Comparison of ENCODE assay signal across 2 cellular contexts in the genomic region with DNA sequence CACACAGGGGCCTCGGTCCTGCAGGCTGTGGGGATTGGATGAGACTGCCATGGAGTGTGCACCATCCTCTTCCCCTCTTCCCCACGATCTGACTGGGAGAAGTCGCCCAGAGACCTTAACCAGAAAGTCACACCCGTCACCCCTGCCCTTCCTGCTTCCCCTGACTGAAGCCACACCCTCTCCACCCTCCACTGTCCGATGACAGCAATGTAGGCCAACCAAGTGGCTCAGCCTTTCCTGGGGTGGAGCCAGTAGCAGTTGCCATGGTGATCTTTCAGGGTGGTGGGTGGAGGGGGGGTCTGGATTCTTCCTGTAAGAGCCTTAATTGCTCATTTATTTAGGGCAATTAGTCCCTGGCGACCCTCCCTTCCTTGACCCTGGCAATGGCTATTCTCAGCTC.
TF ChIP-seq lines count a peak whose summit lies in the region.

No MANE protein-coding gene starts in this region.

TF ChIP-seq in GM23338, 12 proteins besides CTCF, POLR2A, EP300 and RAD21:
- TF ChIP-seq POLR2AphosphoS5 (IDR thresholded peaks at IDR 0.05; ENCODE audit: low read depth) (no peak), CREB1 (CRISPR knock-in tag; IDR thresholded peaks at IDR 0.05; ENCODE audit: low read depth) (no peak), ZNF114 (CRISPR knock-in tag; IDR thresholded peaks at IDR 0.05) (no peak), ZNF331 (CRISPR knock-in tag; IDR thresholded peaks at IDR 0.05; ENCODE audit: low read depth) (no peak), ETS1 (IDR thresholded peaks at IDR 0.05) (no peak)
- TF ChIP-seq, protein P1, sequence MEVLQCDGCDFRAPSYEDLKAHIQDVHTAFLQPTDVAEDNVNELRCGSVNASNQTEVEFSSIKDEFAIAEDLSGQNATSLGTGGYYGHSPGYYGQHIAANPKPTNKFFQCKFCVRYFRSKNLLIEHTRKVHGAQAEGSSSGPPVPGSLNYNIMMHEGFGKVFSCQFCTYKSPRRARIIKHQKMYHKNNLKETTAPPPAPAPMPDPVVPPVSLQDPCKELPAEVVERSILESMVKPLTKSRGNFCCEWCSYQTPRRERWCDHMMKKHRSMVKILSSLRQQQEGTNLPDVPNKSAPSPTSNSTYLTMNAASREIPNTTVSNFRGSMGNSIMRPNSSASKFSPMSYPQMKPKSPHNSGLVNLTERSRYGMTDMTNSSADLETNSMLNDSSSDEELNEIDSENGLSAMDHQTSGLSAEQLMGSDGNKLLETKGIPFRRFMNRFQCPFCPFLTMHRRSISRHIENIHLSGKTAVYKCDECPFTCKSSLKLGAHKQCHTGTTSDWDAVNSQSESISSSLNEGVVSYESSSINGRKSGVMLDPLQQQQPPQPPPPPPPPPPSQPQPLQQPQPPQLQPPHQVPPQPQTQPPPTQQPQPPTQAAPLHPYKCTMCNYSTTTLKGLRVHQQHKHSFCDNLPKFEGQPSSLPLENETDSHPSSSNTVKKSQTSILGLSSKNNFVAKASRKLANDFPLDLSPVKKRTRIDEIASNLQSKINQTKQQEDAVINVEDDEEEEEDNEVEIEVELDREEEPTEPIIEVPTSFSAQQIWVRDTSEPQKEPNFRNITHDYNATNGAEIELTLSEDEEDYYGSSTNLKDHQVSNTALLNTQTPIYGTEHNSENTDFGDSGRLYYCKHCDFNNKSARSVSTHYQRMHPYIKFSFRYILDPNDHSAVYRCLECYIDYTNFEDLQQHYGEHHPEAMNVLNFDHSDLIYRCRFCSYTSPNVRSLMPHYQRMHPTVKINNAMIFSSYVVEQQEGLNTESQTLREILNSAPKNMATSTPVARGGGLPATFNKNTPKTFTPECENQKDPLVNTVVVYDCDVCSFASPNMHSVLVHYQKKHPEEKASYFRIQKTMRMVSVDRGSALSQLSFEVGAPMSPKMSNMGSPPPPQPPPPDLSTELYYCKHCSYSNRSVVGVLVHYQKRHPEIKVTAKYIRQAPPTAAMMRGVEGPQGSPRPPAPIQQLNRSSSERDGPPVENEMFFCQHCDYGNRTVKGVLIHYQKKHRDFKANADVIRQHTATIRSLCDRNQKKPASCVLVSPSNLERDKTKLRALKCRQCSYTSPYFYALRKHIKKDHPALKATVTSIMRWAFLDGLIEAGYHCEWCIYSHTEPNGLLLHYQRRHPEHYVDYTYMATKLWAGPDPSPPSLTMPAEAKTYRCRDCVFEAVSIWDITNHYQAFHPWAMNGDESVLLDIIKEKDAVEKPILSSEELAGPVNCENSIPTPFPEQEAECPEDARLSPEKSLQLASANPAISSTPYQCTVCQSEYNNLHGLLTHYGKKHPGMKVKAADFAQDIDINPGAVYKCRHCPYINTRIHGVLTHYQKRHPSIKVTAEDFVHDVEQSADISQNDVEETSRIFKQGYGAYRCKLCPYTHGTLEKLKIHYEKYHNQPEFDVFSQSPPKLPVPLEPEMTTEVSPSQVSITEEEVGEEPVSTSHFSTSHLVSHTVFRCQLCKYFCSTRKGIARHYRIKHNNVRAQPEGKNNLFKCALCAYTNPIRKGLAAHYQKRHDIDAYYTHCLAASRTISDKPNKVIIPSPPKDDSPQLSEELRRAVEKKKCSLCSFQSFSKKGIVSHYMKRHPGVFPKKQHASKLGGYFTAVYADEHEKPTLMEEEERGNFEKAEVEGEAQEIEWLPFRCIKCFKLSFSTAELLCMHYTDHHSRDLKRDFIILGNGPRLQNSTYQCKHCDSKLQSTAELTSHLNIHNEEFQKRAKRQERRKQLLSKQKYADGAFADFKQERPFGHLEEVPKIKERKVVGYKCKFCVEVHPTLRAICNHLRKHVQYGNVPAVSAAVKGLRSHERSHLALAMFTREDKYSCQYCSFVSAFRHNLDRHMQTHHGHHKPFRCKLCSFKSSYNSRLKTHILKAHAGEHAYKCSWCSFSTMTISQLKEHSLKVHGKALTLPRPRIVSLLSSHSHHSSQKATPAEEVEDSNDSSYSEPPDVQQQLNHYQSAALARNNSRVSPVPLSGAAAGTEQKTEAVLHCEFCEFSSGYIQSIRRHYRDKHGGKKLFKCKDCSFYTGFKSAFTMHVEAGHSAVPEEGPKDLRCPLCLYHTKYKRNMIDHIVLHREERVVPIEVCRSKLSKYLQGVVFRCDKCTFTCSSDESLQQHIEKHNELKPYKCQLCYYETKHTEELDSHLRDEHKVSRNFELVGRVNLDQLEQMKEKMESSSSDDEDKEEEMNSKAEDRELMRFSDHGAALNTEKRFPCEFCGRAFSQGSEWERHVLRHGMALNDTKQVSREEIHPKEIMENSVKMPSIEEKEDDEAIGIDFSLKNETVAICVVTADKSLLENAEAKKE (CRISPR knock-in tag; IDR thresholded peaks at IDR 0.05): no peak
TF ChIP-seq in GM23338: peak in this region for 0.

TF ChIP-seq in H1, 55 proteins besides CTCF, POLR2A, EP300 and RAD21:
- TF ChIP-seq KDM4A (IDR thresholded peaks at IDR 0.05; ENCODE audit: low read depth, low read length, severe bottlenecking) (no peak), TCF12 (IDR thresholded peaks at IDR 0.05; ENCODE audit: low read depth, low read length) (no peak), KDM5A (IDR thresholded peaks at IDR 0.05; ENCODE audit: low read length) (no peak), CHD7 (IDR thresholded peaks at IDR 0.05; ENCODE audit: insufficient replicate concordance, low read length) (no peak), SAP30 (IDR thresholded peaks at IDR 0.05; ENCODE audit: insufficient read depth, insufficient replicate concordance, low read length) (no peak), RBBP5 (IDR thresholded peaks at IDR 0.05; ENCODE audit: borderline replicate concordance, low read depth, low read length) (no peak), GABPA (IDR thresholded peaks at IDR 0.05; ENCODE audit: borderline replicate concordance, insufficient read depth, low read length) (no peak), NRF1 (IDR thresholded peaks at IDR 0.05; ENCODE audit: low read depth, low read length) (no peak), YY1 (IDR thresholded peaks at IDR 0.05; ENCODE audit: low read depth, low read length) (no peak), JUND (IDR thresholded peaks at IDR 0.05; ENCODE audit: low read length) (no peak), BCL11A (IDR thresholded peaks at IDR 0.05; ENCODE audit: low read depth in 2 of 2, low read length in 2 of 2) (no peak), POLR2AphosphoS5 (IDR thresholded peaks at IDR 0.05; ENCODE audit: low read depth, low read length) (no peak)
TF ChIP-seq in H1: peak in this region for 0.
